Comparison of ENCODE assay signal across 8 cellular contexts in the genomic region with DNA sequence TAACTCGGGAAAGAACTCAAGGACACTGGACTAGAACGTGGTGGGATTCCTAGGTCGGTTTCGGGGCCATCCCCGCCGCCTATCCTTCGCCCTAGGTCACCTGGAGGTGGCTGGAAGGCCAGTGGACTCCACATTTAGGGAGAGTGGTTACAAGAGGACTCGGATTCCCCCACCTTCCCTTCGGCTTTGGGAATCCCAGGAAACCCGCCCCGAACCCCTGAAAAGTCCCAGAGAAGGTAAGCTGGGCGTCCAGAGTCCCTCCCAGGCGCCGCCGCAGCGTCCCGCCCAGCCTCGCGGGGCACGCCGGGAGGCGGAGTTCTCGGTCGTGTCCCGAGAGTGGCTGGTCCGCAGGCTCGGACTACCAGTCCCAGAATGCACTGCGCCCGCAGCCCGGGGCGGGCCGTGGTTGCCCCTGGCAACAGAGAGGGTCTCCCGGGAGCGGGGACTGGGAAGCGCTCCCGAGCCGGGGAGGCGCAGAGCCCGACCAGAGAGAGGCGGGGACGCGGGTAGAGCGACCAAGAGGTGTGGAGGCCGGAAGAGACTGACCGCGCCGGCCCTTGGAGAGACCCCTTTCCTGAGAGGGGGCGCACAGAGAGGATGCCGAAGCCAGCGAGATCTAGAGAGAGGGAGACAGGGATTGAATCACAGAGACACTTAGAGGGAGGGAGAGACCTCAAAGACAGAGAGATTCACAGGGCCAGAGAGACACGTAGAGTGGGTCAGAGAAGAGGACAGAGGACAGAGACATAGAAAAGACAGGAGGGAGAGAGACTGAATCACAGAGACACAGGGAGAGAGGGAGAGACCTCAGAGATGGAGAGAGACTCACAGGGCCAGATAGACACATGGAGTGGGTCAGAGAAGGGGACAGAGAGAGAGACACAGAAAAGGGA. TPM values are rescaled to one million over a fixed set of nuclear protein-coding genes. Genes with fewer than 3 reads are reported as not detected.
A peak's percentile ranks its signal among the peaks of the same experiment; 100 is the strongest.
DNase-seq lines count a peak whose midpoint lies in the region; ATAC-seq and TF ChIP-seq lines count a peak whose summit lies in the region.

No MANE protein-coding gene starts in this region.

- TF ChIP-seq CTCF in GM13976 (IDR thresholded peaks at IDR 0.05; ENCODE audit: borderline replicate concordance, control extremely low read depth, extremely low read depth, insufficient read depth, missing control alignments) (no peak), lower leg skin (IDR thresholded peaks at IDR 0.05) (no peak)

- in situ Hi-C loops in GM13976 (cut with MboI; ENCODE audit: low sequenced_read_pairs, unreplicated experiment), result no loop called here

- no peak overlapping the region for H3K4me3 ChIP-seq in lower leg skin (ENCODE audit: low read depth, poor library complexity, severe bottlenecking)

- TF ChIP-seq POLR2A in lower leg skin (IDR thresholded peaks at IDR 0.05), result no peak

- ATAC-seq in HG02852 (IDR thresholded peaks at IDR 0.05; ENCODE audit: unreplicated experiment) (peak; percentile 78), HG03025 (IDR thresholded peaks at IDR 0.05; ENCODE audit: low FRiP score, unreplicated experiment) (no peak)

- WGBS in lower leg skin, 2 donors, result 2 to 5% methylated on average over 27 of the region's 51 CpGs

- DNase-seq in GM13976 (ENCODE audit: low spot score), result peak; percentile 90
- DNase-seq in NCI-H226, result peak; percentile 87
- peak; percentile 61 to 65 for DNase-seq in activated CD4-positive, alpha-beta T cell treated with anti-CD3 and anti-CD28 coated beads, Interleukin-2, amount 50 U/mL, for 4 hours
- DNase-seq in ecto neural progenitor cell (ENCODE audit: low spot score), result peak; percentile 100
- peak; percentile 84 to 98 for DNase-seq in lower leg skin (ENCODE audit: low spot score in 2 of 2)
- DNase-seq in stimulated activated CD4-positive, alpha-beta T cell treated with anti-CD3 and anti-CD28 coated beads, Interleukin-2, amount 100 ng/mL, for 4 hours (ENCODE audit: low read depth), result peak; percentile 67

- intact Hi-C loops in lower leg skin (cut with DNase I; ENCODE audit: low total_unique reads), result no loop called here

RNA-seq across cellular contexts. Expression of gene PRKCG, which starts 2.6 kb away (rescaled TPM):
- not detected for total RNA-seq in lower leg skin

RNA-seq across cellular contexts. Expression of gene MYADM, which starts 11.7 kb away (rescaled TPM):
- total RNA-seq in lower leg skin, result 10 to 100 TPM; 20.4 to 49.2 (median 33.6) TPM

RNA-seq across cellular contexts. Expression of gene CACNG7, which starts 29.7 kb away (rescaled TPM):
- not detected for total RNA-seq in lower leg skin

RNA-seq across cellular contexts. Expression of gene NLRP12, which starts 55.3 kb away (rescaled TPM):
- under 1 TPM in 2 of 4 donors, not detected in 2; 0.04 to 0.23 TPM for total RNA-seq in lower leg skin
